2 cellular contexts compared by ENCODE assay signal in the genomic region with DNA sequence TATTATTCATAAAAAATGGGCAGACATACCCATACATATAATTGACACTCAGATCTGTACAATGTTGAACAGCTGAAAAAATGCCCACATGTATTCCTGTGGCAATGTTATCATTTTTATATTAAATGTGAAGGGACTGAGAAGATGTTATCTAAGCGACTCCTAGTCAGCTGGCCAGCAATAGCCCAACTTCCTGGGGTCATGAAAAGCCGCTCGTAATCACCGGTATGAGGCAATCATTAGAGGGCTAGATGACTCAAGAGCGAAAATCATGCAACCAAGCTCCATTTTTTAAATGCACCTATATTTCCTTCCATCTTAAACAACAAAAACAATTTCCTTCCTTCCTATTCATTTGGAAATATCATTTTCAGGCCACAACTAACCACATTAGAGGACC.
TF ChIP-seq lines count a peak whose summit lies in the region.

No MANE protein-coding gene starts in this region.

TF ChIP-seq in endothelial cell of umbilical vein, 7 proteins besides CTCF, POLR2A, EP300 and RAD21 (continued from another document):
- no peak for TF ChIP-seq EZH2 (IDR thresholded peaks at IDR 0.05; ENCODE audit: borderline replicate concordance, low read depth, low read length, severe bottlenecking)
- TF ChIP-seq POLR2AphosphoS5 (IDR thresholded peaks at IDR 0.05; ENCODE audit: insufficient read depth, low read depth, low read length) = no peak
- no peak for TF ChIP-seq MYC (IDR thresholded peaks at IDR 0.05; ENCODE audit: low read depth, low read length)
- peak; percentile 57 for TF ChIP-seq JUN (IDR thresholded peaks at IDR 0.05; ENCODE audit: borderline replicate concordance, insufficient read depth, insufficient read length, low read depth)
TF ChIP-seq in endothelial cell of umbilical vein: peak in this region for 3.

TF ChIP-seq in WTC11, 78 proteins besides CTCF, POLR2A, EP300 and RAD21 (continued from another document):
- TF ChIP-seq SMAD3 (CRISPR knock-in tag; IDR thresholded peaks at IDR 0.05; ENCODE audit: borderline replicate concordance) (no peak), NFE2L1 (CRISPR knock-in tag; IDR thresholded peaks at IDR 0.05) (no peak), TP53 (CRISPR knock-in tag; IDR thresholded peaks at IDR 0.05) (no peak), ZNF138 (CRISPR knock-in tag; conservative IDR thresholded peaks at IDR 0.05) (no peak), ZNF263 (CRISPR knock-in tag; IDR thresholded peaks at IDR 0.05; ENCODE audit: low read depth) (no peak)
- TF ChIP-seq, protein P1, sequence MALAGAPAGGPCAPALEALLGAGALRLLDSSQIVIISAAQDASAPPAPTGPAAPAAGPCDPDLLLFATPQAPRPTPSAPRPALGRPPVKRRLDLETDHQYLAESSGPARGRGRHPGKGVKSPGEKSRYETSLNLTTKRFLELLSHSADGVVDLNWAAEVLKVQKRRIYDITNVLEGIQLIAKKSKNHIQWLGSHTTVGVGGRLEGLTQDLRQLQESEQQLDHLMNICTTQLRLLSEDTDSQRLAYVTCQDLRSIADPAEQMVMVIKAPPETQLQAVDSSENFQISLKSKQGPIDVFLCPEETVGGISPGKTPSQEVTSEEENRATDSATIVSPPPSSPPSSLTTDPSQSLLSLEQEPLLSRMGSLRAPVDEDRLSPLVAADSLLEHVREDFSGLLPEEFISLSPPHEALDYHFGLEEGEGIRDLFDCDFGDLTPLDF (CRISPR knock-in tag; IDR thresholded peaks at IDR 0.05) = no peak
- TF ChIP-seq, protein P2, sequence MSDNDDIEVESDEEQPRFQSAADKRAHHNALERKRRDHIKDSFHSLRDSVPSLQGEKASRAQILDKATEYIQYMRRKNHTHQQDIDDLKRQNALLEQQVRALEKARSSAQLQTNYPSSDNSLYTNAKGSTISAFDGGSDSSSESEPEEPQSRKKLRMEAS (CRISPR knock-in tag; IDR thresholded peaks at IDR 0.05) = no peak
- TF ChIP-seq, protein P3, sequence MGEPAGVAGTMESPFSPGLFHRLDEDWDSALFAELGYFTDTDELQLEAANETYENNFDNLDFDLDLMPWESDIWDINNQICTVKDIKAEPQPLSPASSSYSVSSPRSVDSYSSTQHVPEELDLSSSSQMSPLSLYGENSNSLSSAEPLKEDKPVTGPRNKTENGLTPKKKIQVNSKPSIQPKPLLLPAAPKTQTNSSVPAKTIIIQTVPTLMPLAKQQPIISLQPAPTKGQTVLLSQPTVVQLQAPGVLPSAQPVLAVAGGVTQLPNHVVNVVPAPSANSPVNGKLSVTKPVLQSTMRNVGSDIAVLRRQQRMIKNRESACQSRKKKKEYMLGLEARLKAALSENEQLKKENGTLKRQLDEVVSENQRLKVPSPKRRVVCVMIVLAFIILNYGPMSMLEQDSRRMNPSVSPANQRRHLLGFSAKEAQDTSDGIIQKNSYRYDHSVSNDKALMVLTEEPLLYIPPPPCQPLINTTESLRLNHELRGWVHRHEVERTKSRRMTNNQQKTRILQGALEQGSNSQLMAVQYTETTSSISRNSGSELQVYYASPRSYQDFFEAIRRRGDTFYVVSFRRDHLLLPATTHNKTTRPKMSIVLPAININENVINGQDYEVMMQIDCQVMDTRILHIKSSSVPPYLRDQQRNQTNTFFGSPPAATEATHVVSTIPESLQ (CRISPR knock-in tag; IDR thresholded peaks at IDR 0.05) = no peak
